ENCODE assay signal across 1 cellular context in genomic region chr16:84732332-84732673, GRCh38.
TF ChIP-seq lines count a peak whose summit lies in the region.

No MANE protein-coding gene starts in this region.

TF ChIP-seq in WTC11, 78 proteins besides CTCF, POLR2A, EP300 and RAD21:
- peak; percentile 84; the same call in 1 of the 2 replicates for TF ChIP-seq ZNF121 (CRISPR knock-in tag; IDR thresholded peaks at IDR 0.05)
